ENCODE assay signal across 8 cellular contexts in genomic region chr22:31646186-31647019, GRCh38. TPM values are rescaled to one million over a fixed set of nuclear protein-coding genes. Genes with fewer than 3 reads are reported as not detected.
A peak's percentile ranks its signal among the peaks of the same experiment; 100 is the strongest.
DNase-seq lines count a peak whose midpoint lies in the region; ATAC-seq and TF ChIP-seq lines count a peak whose summit lies in the region.

No MANE protein-coding gene starts in this region.

- no peak overlapping the region for H2BK15ac ChIP-seq in mesendoderm (replicated peaks; ENCODE audit: low read depth)

- TF ChIP-seq POLR2A in spleen (IDR thresholded peaks at IDR 0.05): no peak

- peak overlapping the region; percentile 68 to 85 for H3K27ac Mint-ChIP-seq in activated naive CD4-positive, alpha-beta T cell treated with anti-CD3 and anti-CD28 coated beads, Interleukin-2, amount 50 U/mL, for 72 hours

- peak; percentile 40 for ATAC-seq in HG02885 (IDR thresholded peaks at IDR 0.05; ENCODE audit: poor library complexity, unreplicated experiment)
- peak; percentile 86 to 91 for ATAC-seq in activated naive CD4-positive, alpha-beta T cell treated with anti-CD3 and anti-CD28 coated beads, Interleukin-2, amount 50 U/mL, for 72 hours

- intact Hi-C loops in spleen (cut with DNase I; ENCODE audit: low total_unique reads): no loop called here

- H2AK5ac ChIP-seq in mesendoderm (ENCODE audit: low read length): no peak overlapping the region

- peak; percentile 99 for DNase-seq in EH (ENCODE audit: low read depth)
- no peak for DNase-seq in activated naive CD4-positive, alpha-beta T cell treated with anti-CD3 and anti-CD28 coated beads, Interleukin-2, amount 50 U/mL, for 72 hours (ENCODE audit: low spot score in 2 of 2)
- peak; percentile 86 for DNase-seq in mesendoderm
- no peak for DNase-seq in NCI-H345 treated with DMSO at 0.1 percent for 48 hours (lab: John Stamatoyannopoulos, UW; ENCODE audit: unreplicated experiment)
- DNase-seq in spleen: no peak
- no peak for DNase-seq in amygdala (lab: John Stamatoyannopoulos, UW)
- no peak for DNase-seq in NCI-H748 treated with DMSO at 0.1 percent for 48 hours (lab: John Stamatoyannopoulos, UW)

- H3K4ac ChIP-seq in mesendoderm (ENCODE audit: low read depth, low read length): no peak overlapping the region

- H3K9me3 ChIP-seq in spleen: no peaks in the 10 kb centered on the region

- H3K4me2 ChIP-seq in mesendoderm (ENCODE audit: low read length): no peak overlapping the region

- peaks cover 3% of the 10 kb centered on the region for H3K36me3 ChIP-seq in mesendoderm (ENCODE audit: control insufficient read depth, insufficient read depth, low read length)
- H3K36me3 ChIP-seq in spleen: peaks cover 0 to 80% (median 32%) of the 10 kb centered on the region in 6 donors

- H3K23ac ChIP-seq in mesendoderm (ENCODE audit: low read length): no peak overlapping the region

- peaks cover 3% of the 10 kb centered on the region for H3K79me2 ChIP-seq in mesendoderm (ENCODE audit: control insufficient read depth, insufficient read depth, low read length)

- H3K56ac ChIP-seq in mesendoderm (ENCODE audit: low read length): no peak overlapping the region

- H3K79me1 ChIP-seq in mesendoderm (ENCODE audit: low read length): peaks cover 5% of the 10 kb centered on the region

- no peak overlapping the region for H4K8ac ChIP-seq in mesendoderm (ENCODE audit: low read depth, low read length)

- no peak overlapping the region for H3K18ac ChIP-seq in mesendoderm (ENCODE audit: low read length)

- no peaks in the 10 kb centered on the region for H3K9me3 Mint-ChIP-seq in activated naive CD4-positive, alpha-beta T cell treated with anti-CD3 and anti-CD28 coated beads, Interleukin-2, amount 50 U/mL, for 72 hours

- TF ChIP-seq CTCF in spleen (IDR thresholded peaks at IDR 0.05 in 8 of 11, conservative IDR thresholded peaks at IDR 0.05 in 3 of 11): no peak

- H3K4me1 ChIP-seq in mesendoderm (ENCODE audit: control insufficient read depth, low read depth, low read length): no peaks in the 10 kb centered on the region
- peaks cover 0 to 50% (median 19%) of the 10 kb centered on the region in 6 donors for H3K4me1 ChIP-seq in spleen

- H3K9ac ChIP-seq in mesendoderm (ENCODE audit: low read length): no peak overlapping the region

- WGBS in mesendoderm (ENCODE audit: extremely low coverage, insufficient coverage, low lambda C conversion rate): no CpG with 5 or more reads among the region's 6 CpGs
- 54 to 77% (median 71%) methylated on average over 6 of the region's 6 CpGs for WGBS in spleen, 5 donors

- H2BK5ac ChIP-seq in mesendoderm (ENCODE audit: low read length): no peak overlapping the region

- H3K4me3 ChIP-seq in mesendoderm (ENCODE audit: low read length) (no peak overlapping the region), spleen (no peak overlapping the region)

- peaks cover 0 to 27% of the 10 kb centered on the region in 2 donors for H3K36me3 Mint-ChIP-seq in activated naive CD4-positive, alpha-beta T cell treated with anti-CD3 and anti-CD28 coated beads, Interleukin-2, amount 50 U/mL, for 72 hours

- H3K27ac ChIP-seq in mesendoderm (ENCODE audit: low read depth, low read length): no peak overlapping the region
- peak overlapping the region in 3 of 8 donors; percentile 8 to 34 (median 24) for H3K27ac ChIP-seq in spleen

- H3K27me3 ChIP-seq in mesendoderm (ENCODE audit: insufficient read depth, low read length, poor library complexity) (no peaks in the 10 kb centered on the region), spleen (replicated peaks in 1 of 7) (no peaks in the 10 kb centered on the region)

- H2BK120ac ChIP-seq in mesendoderm (ENCODE audit: low read depth, low read length): no peak overlapping the region

- H4K5ac ChIP-seq in mesendoderm (ENCODE audit: low read length): no peak overlapping the region

RNA-seq across cellular contexts. Expression of gene PISD, which starts 15.6 kb away (rescaled TPM):
- 10 to 100 TPM; 36.8 to 41.9 TPM for total RNA-seq in activated naive CD4-positive, alpha-beta T cell treated with anti-CD3 and anti-CD28 coated beads, Interleukin-2, amount 50 U/mL, for 72 hours
- 26.7 TPM for polyA plus RNA-seq in mesendoderm (2013, experiment 1 of 2)
- polyA plus RNA-seq in mesendoderm (2013, experiment 2 of 2): 26.6 TPM
- total RNA-seq in spleen: 100 to 1,000 TPM in 2 of 7 donors, 10 to 100 TPM in 5; 52.6 to 108 (median 83.0) TPM
- 10 to 100 TPM; 27.6 to 41.7 (median 32.1) TPM for polyA plus RNA-seq in spleen

Comparison
In these comparisons a context has a peak if more than half of its experiments do, and no peak if none do; other contexts are left out.
1. DNase-seq: peak in EH (single experiment) and mesendoderm (single experiment); none in activated naive CD4-positive, alpha-beta T cell treated with anti-CD3 and anti-CD28 coated beads, Interleukin-2, amount 50 U/mL, for 72 hours (0 of 2), NCI-H345 treated with DMSO at 0.1 percent for 48 hours (single experiment), spleen (single experiment), amygdala (0 of 56) and NCI-H748 treated with DMSO at 0.1 percent for 48 hours (single experiment).